In the genomic region with DNA sequence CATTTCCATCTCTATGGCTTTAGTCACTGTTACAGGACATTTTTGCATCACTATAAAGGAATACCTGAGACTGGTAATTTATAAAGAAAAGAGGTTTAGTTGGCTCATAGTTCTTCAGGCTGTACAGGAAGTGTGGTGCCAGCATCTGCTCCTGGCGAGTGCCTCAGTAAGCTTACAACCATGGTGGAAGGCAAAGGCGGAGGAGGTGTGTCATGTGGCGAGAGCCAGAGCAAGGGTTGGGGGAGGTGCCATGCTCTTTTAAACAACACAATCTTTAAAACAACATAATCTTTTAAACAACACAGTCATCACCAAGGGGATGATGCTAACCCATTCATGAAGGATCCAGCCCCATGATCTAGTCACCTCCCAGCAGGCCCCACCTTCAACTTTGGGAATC, we compare ENCODE assay signal across 26 cellular contexts.
DNase-seq lines count a peak whose midpoint lies in the region; ATAC-seq and TF ChIP-seq lines count a peak whose summit lies in the region.
"Had no signal": no experiment of that assay in that cellular context is flagged by ENCODE, and none has a peak within 500 bp of the region (broad histone marks: within the 10 kb centered on the region; RNA-seq: fewer than 3 reads in every experiment).

No MANE protein-coding gene starts in this region.

- peaks cover 67% of the 10 kb centered on the region for H3K4me1 Mint-ChIP-seq in CD4-positive, alpha-beta T cell (ENCODE audit: low read depth)
- H3K4me1 Mint-ChIP-seq in CD8-positive, alpha-beta memory T cell = peaks cover 57 to 78% (median 65%) of the 10 kb centered on the region in 3 donors
- H3K4me1 Mint-ChIP-seq in activated CD8-positive, alpha-beta T cell treated with anti-CD3 and anti-CD28 coated beads for 36 hours (ENCODE audit: low read depth) = peaks cover 59% of the 10 kb centered on the region

- H3K27ac ChIP-seq in CD4-positive, alpha-beta T cell (ENCODE audit: low read depth, low read length) = no peak overlapping the region
- no peak overlapping the region for H3K27ac ChIP-seq in CD8-positive, alpha-beta memory T cell (ENCODE audit: low read depth, low read length)
- H3K27ac ChIP-seq in mesendoderm (ENCODE audit: low read depth, low read length) = no peak overlapping the region
- H3K27ac ChIP-seq: BLaER1 treated with 17β-estradiol and CSF1 and Interleukin-3, amounts not matched to agents 10 nM and 100 nM; cardiac muscle cell; foreskin keratinocyte; GM23248; neutrophil; thoracic aorta had no signal

- no peaks in the 10 kb centered on the region for H3K27me3 Mint-ChIP-seq in CD4-positive, alpha-beta T cell
- H3K27me3 Mint-ChIP-seq in CD8-positive, alpha-beta memory T cell = no peaks in the 10 kb centered on the region
- H3K27me3 Mint-ChIP-seq in activated CD8-positive, alpha-beta T cell treated with anti-CD3 and anti-CD28 coated beads for 36 hours = no peaks in the 10 kb centered on the region

- CTCF ChIA-PET in CD4-positive, alpha-beta T cell (lab: Charles Lee) = interaction anchor here (0.8 kb wide), 1 partner anchor 10 kb away, joined by 3 read pairs; no protein-coding TSS in a partner anchor
- CTCF ChIA-PET in CD8-positive, alpha-beta memory T cell (lab: Charles Lee) = interaction anchor here (1.1 to 1.5 kb wide), 2 partner anchors 10 to 19 kb away, joined by 3 read pairs; no protein-coding TSS in a partner anchor
- CTCF ChIA-PET in activated CD8-positive, alpha-beta T cell treated with anti-CD3 and anti-CD28 coated beads for 36 hours (lab: Charles Lee) = interaction anchor here (1.2 to 1.3 kb wide), 2 partner anchors 17 to 35 kb away, joined by 3 to 4 read pairs; no protein-coding TSS in a partner anchor

- no peak overlapping the region for H2AK5ac ChIP-seq in mesendoderm (ENCODE audit: low read length)

- no peak for DNase-seq in CD4-positive, alpha-beta T cell
- no peak for DNase-seq in CD8-positive, alpha-beta memory T cell
- peak; percentile 25 for DNase-seq in activated CD8-positive, alpha-beta T cell treated with anti-CD3 and anti-CD28 coated beads for 36 hours
- DNase-seq in mesendoderm (peak; percentile 10), T1000 (lab: John Stamatoyannopoulos, UW) (no peak), cerebellum (ENCODE audit: low spot score) (no peak)
- DNase-seq: activated naive CD4-positive, alpha-beta T cell treated with Interleukin-2 at 50 U/mL for 16 hours; aorta; cortex of kidney; foreskin keratinocyte; GM23248; heart left ventricle; Karpas-422; left cardiac atrium; mammary epithelial cell; NCI-H1436; NCI-H2081 treated with DMSO at 0.1 percent for 48 hours; NCI-H446; stimulated activated CD4-positive, alpha-beta T cell treated with anti-CD3 and anti-CD28 coated beads, Interleukin-4, amount 100 ng/mL, for 4 hours; stimulated activated naive CD4-positive, alpha-beta T cell had no signal

- no peaks in the 10 kb centered on the region for H3K9me3 ChIP-seq in CD4-positive, alpha-beta T cell (ENCODE audit: control insufficient read depth, low read length)
- H3K9me3 ChIP-seq in CD8-positive, alpha-beta memory T cell (ENCODE audit: low read length) = peaks cover 4% of the 10 kb centered on the region
- H3K9me3 ChIP-seq: heart left ventricle, neutrophil, thoracic aorta had no signal

- no peak overlapping the region for H2BK15ac ChIP-seq in mesendoderm (replicated peaks; ENCODE audit: low read depth)

- H3K79me2 ChIP-seq in mesendoderm (ENCODE audit: control insufficient read depth, insufficient read depth, low read length) = no peaks in the 10 kb centered on the region

- no peak overlapping the region for H4K8ac ChIP-seq in mesendoderm (ENCODE audit: low read depth, low read length)

- TF ChIP-seq CTCF in CD4-positive, alpha-beta T cell (IDR thresholded peaks at IDR 0.05) = no peak
- TF ChIP-seq CTCF in activated CD8-positive, alpha-beta T cell treated with anti-CD3 and anti-CD28 coated beads for 36 hours (IDR thresholded peaks at IDR 0.05) = no peak

- no peak overlapping the region for H3K18ac ChIP-seq in mesendoderm (ENCODE audit: low read length)

- peaks cover 4% of the 10 kb centered on the region for H3K9me3 Mint-ChIP-seq in CD4-positive, alpha-beta T cell
- H3K9me3 Mint-ChIP-seq in CD8-positive, alpha-beta memory T cell = peaks cover 0 to 2% (median 0%) of the 10 kb centered on the region in 5 donors
- peaks cover 14% of the 10 kb centered on the region for H3K9me3 Mint-ChIP-seq in activated CD8-positive, alpha-beta T cell treated with anti-CD3 and anti-CD28 coated beads for 36 hours

- no peak overlapping the region for H2BK120ac ChIP-seq in mesendoderm (ENCODE audit: low read depth, low read length)

- intact Hi-C loops in CD4-positive, alpha-beta T cell (cut with DNase I, micrococcal nuclease) = no loop called here
- intact Hi-C loops in activated CD8-positive, alpha-beta T cell treated with anti-CD3 and anti-CD28 coated beads for 36 hours (cut with micrococcal nuclease) = no loop called here

- H3K27me3 ChIP-seq in CD4-positive, alpha-beta T cell (ENCODE audit: control insufficient read depth, insufficient read depth, low read length) = no peaks in the 10 kb centered on the region
- no peaks in the 10 kb centered on the region for H3K27me3 ChIP-seq in CD8-positive, alpha-beta memory T cell (ENCODE audit: insufficient read depth, low read length, poor library complexity, severe bottlenecking)
- no peaks in the 10 kb centered on the region for H3K27me3 ChIP-seq in mesendoderm (ENCODE audit: insufficient read depth, low read length, poor library complexity)
- H3K27me3 ChIP-seq: BLaER1 treated with 17β-estradiol and CSF1 and Interleukin-3, amounts not matched to agents 10 nM and 100 nM; cardiac muscle cell; heart left ventricle; neutrophil had no signal

- POLR2A ChIA-PET in CD4-positive, alpha-beta T cell (lab: Charles Lee) = interaction anchor here (0.8 to 1.2 kb wide), 3 partner anchors 18 to 169 kb away, joined by 3 read pairs; no protein-coding TSS in a partner anchor
- POLR2A ChIA-PET in CD8-positive, alpha-beta memory T cell (lab: Charles Lee) = no interaction called here
- POLR2A ChIA-PET in activated CD8-positive, alpha-beta T cell treated with anti-CD3 and anti-CD28 coated beads for 36 hours (lab: Charles Lee) = interaction anchor here (0.6 kb wide), 1 partner anchor 1044 kb away, joined by 3 read pairs; no protein-coding TSS in a partner anchor

- no peak overlapping the region for H3K23ac ChIP-seq in mesendoderm (ENCODE audit: low read length)

- peak overlapping the region; percentile 8 for H3K4me3 Mint-ChIP-seq in CD4-positive, alpha-beta T cell
- H3K4me3 Mint-ChIP-seq in CD8-positive, alpha-beta memory T cell = no peak overlapping the region
- H3K4me3 Mint-ChIP-seq in activated CD8-positive, alpha-beta T cell treated with anti-CD3 and anti-CD28 coated beads for 36 hours = no peak overlapping the region

- no peak overlapping the region for H3K4me3 ChIP-seq in CD8-positive, alpha-beta memory T cell (ENCODE audit: low read length)
- H3K4me3 ChIP-seq in mesendoderm (ENCODE audit: low read length) = no peak overlapping the region
- H3K4me3 ChIP-seq: BLaER1 treated with 17β-estradiol and CSF1 and Interleukin-3, amounts not matched to agents 10 nM and 100 nM; cardiac muscle cell; GM23248; heart left ventricle; thoracic aorta had no signal

- H3K4me2 ChIP-seq in mesendoderm (ENCODE audit: low read length) = no peak overlapping the region

- no peaks in the 10 kb centered on the region for H3K79me1 ChIP-seq in mesendoderm (ENCODE audit: low read length)

- H3K56ac ChIP-seq in mesendoderm (ENCODE audit: low read length) = no peak overlapping the region

- H3K36me3 Mint-ChIP-seq in CD4-positive, alpha-beta T cell (ENCODE audit: low read depth) = peaks cover 41% of the 10 kb centered on the region
- peaks cover 10 to 30% (median 12%) of the 10 kb centered on the region in 3 donors for H3K36me3 Mint-ChIP-seq in CD8-positive, alpha-beta memory T cell
- peaks cover 44% of the 10 kb centered on the region for H3K36me3 Mint-ChIP-seq in activated CD8-positive, alpha-beta T cell treated with anti-CD3 and anti-CD28 coated beads for 36 hours (ENCODE audit: low read depth)

- no CpG with 5 or more reads among the region's 3 CpGs for WGBS in mesendoderm (ENCODE audit: extremely low coverage, insufficient coverage, low lambda C conversion rate)

- peak overlapping the region; percentile 52 for H3K27ac Mint-ChIP-seq in CD4-positive, alpha-beta T cell
- peak overlapping the region in 6 of 8 donors; percentile 20 to 93 (median 48) for H3K27ac Mint-ChIP-seq in CD8-positive, alpha-beta memory T cell
- peak overlapping the region; percentile 79 for H3K27ac Mint-ChIP-seq in activated CD8-positive, alpha-beta T cell treated with anti-CD3 and anti-CD28 coated beads for 36 hours

- H3K36me3 ChIP-seq in CD8-positive, alpha-beta memory T cell (ENCODE audit: insufficient read depth, low read length) = no peaks in the 10 kb centered on the region
- H3K36me3 ChIP-seq in mesendoderm (ENCODE audit: control insufficient read depth, insufficient read depth, low read length) = no peaks in the 10 kb centered on the region
- H3K36me3 ChIP-seq: cardiac muscle cell, heart left ventricle, neutrophil, thoracic aorta had no signal

- H3K4me1 ChIP-seq in CD8-positive, alpha-beta memory T cell (ENCODE audit: insufficient read depth, low read length) = peaks cover 32% of the 10 kb centered on the region
- H3K4me1 ChIP-seq in mesendoderm (ENCODE audit: control insufficient read depth, low read depth, low read length) = no peaks in the 10 kb centered on the region
- H3K4me1 ChIP-seq: foreskin keratinocyte had no signal

- ATAC-seq in CD4-positive, alpha-beta T cell (ENCODE audit: poor library complexity) = no peak
- peak; percentile 55 for ATAC-seq in activated CD8-positive, alpha-beta T cell treated with anti-CD3 and anti-CD28 coated beads for 36 hours
- ATAC-seq in HG02970 (IDR thresholded peaks at IDR 0.05; ENCODE audit: low FRiP score, unreplicated experiment) = no peak
- ATAC-seq: foreskin keratinocyte, heart left ventricle, left cardiac atrium, sciatic nerve had no signal

- H3K9ac ChIP-seq in mesendoderm (ENCODE audit: low read length) = no peak overlapping the region
- H3K9ac ChIP-seq: BLaER1 treated with 17β-estradiol and CSF1 and Interleukin-3, amounts not matched to agents 10 nM and 100 nM; GM23248 had no signal

- no peak overlapping the region for H4K5ac ChIP-seq in mesendoderm (ENCODE audit: low read length)

- H2BK5ac ChIP-seq in mesendoderm (ENCODE audit: low read length) = no peak overlapping the region

- no peak overlapping the region for H3K4ac ChIP-seq in mesendoderm (ENCODE audit: low read depth, low read length)

Comparison
In these comparisons a context has a peak if more than half of its experiments do, and no peak if none do; other contexts are left out.
1. DNase-seq: peak in activated CD8-positive, alpha-beta T cell treated with anti-CD3 and anti-CD28 coated beads for 36 hours (single experiment) and mesendoderm (single experiment); none in CD4-positive, alpha-beta T cell (0 of 10), CD8-positive, alpha-beta memory T cell (0 of 5), T1000 (single experiment) and cerebellum (single experiment).
2. Peak in every context shown above with its lines, with median percentiles within 50 percentile points of each other: H3K27ac Mint-ChIP-seq.